Comparison of ENCODE assay signal across 15 cellular contexts in the genomic region with DNA sequence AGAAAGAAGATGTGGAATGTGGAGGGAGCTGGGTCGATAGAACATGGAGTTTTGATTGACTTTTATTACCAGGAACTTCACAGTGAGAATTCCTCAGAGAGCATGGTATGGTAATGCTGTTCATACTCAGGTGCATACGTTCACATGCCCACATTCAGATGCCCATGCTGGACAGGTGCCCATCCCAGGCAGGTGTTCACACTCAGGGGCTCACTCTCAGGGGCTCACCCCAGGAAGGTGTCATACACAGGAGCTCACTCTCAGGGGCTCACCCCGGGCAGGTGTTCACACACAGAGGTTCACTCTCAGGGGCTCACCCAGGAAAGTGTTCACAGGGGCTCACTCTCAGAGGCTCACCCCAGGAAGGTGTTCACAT.
A peak's percentile ranks its signal among the peaks of the same experiment; 100 is the strongest.
DNase-seq lines count a peak whose midpoint lies in the region; ATAC-seq and TF ChIP-seq lines count a peak whose summit lies in the region.
"Had no signal": no experiment of that assay in that cellular context is flagged by ENCODE, and none has a peak within 500 bp of the region (broad histone marks: within the 10 kb centered on the region; RNA-seq: fewer than 3 reads in every experiment).

No MANE protein-coding gene starts in this region.

- H3K27ac Mint-ChIP-seq in stimulated activated naive CD8-positive, alpha-beta T cell treated with anti-CD3 and anti-CD28 coated beads, Interleukin-15, amount 100 ng/mL, for 72 hours = no peak overlapping the region
- H3K27ac Mint-ChIP-seq in progenitor cell of endocrine pancreas = peak overlapping the region; percentile 80
- no peak overlapping the region for H3K27ac Mint-ChIP-seq in T-helper 2 cell treated with Interferon-gamma antibody and Interleukin-4, amounts not matched to agents 5 μg/mL and 100 μg/mL, for 36 hours
- H3K27ac Mint-ChIP-seq: CD4-positive, alpha-beta T cell; HFFc6 had no signal

- H3K4me1 Mint-ChIP-seq in stimulated activated naive CD8-positive, alpha-beta T cell treated with anti-CD3 and anti-CD28 coated beads, Interleukin-15, amount 100 ng/mL, for 72 hours = no peaks in the 10 kb centered on the region
- H3K4me1 Mint-ChIP-seq in progenitor cell of endocrine pancreas (ENCODE audit: low read depth) = peaks cover 24% of the 10 kb centered on the region
- H3K4me1 Mint-ChIP-seq in T-helper 2 cell treated with Interferon-gamma antibody and Interleukin-4, amounts not matched to agents 5 μg/mL and 100 μg/mL, for 36 hours (ENCODE audit: low read depth) = no peaks in the 10 kb centered on the region
- H3K4me1 Mint-ChIP-seq: IgD-negative memory B cell had no signal

- no peak for TF ChIP-seq CTCF in progenitor cell of endocrine pancreas (IDR thresholded peaks at IDR 0.05; ENCODE audit: unreplicated experiment)

- ATAC-seq in stimulated activated naive CD8-positive, alpha-beta T cell treated with anti-CD3 and anti-CD28 coated beads, Interleukin-15, Interleukin-2, amounts not matched to agents 100 U/mL and 50 U/mL, for 24 hours = peak; percentile 28
- no peak for ATAC-seq in stimulated activated naive CD8-positive, alpha-beta T cell treated with anti-CD3 and anti-CD28 coated beads, Interleukin-15, amount 100 ng/mL, for 72 hours

- no peak for DNase-seq in stimulated activated naive CD8-positive, alpha-beta T cell treated with anti-CD3 and anti-CD28 coated beads, Interleukin-15, Interleukin-2, amounts not matched to agents 100 U/mL and 50 U/mL, for 24 hours
- DNase-seq in stimulated activated naive CD8-positive, alpha-beta T cell treated with anti-CD3 and anti-CD28 coated beads, Interleukin-15, amount 100 ng/mL, for 72 hours = no peak
- DNase-seq in OCI-M1 (lab: John Stamatoyannopoulos, UW) (peak; percentile 42), progenitor cell of endocrine pancreas (ENCODE audit: low spot score, unreplicated experiment) (no peak), NCI-H1694 (lab: John Stamatoyannopoulos, UW) (no peak), occipital lobe (lab: John Stamatoyannopoulos, UW) (no peak)
- DNase-seq in T-helper 2 cell treated with Interferon-gamma antibody and Interleukin-4, amounts not matched to agents 5 μg/mL and 100 μg/mL, for 36 hours (ENCODE audit: low spot score) = no peak
- DNase-seq: 8988T; AML-193; C1 segment of cervical spinal cord; CD4-positive, alpha-beta T cell; DMS79; HCEC 1CT; HFFc6 had no signal

- H3K4me3 Mint-ChIP-seq in stimulated activated naive CD8-positive, alpha-beta T cell treated with anti-CD3 and anti-CD28 coated beads, Interleukin-15, amount 100 ng/mL, for 72 hours = no peak overlapping the region
- no peak overlapping the region for H3K4me3 Mint-ChIP-seq in progenitor cell of endocrine pancreas (ENCODE audit: low read depth)
- no peak overlapping the region for H3K4me3 Mint-ChIP-seq in T-helper 2 cell treated with Interferon-gamma antibody and Interleukin-4, amounts not matched to agents 5 μg/mL and 100 μg/mL, for 36 hours
- H3K4me3 Mint-ChIP-seq: CD4-positive, alpha-beta T cell; HFFc6; IgD-negative memory B cell had no signal

- peaks cover 18% of the 10 kb centered on the region for H3K27me3 Mint-ChIP-seq in stimulated activated naive CD8-positive, alpha-beta T cell treated with anti-CD3 and anti-CD28 coated beads, Interleukin-15, amount 100 ng/mL, for 72 hours
- peaks cover 15% of the 10 kb centered on the region for H3K27me3 Mint-ChIP-seq in progenitor cell of endocrine pancreas
- H3K27me3 Mint-ChIP-seq in T-helper 2 cell treated with Interferon-gamma antibody and Interleukin-4, amounts not matched to agents 5 μg/mL and 100 μg/mL, for 36 hours (ENCODE audit: low read depth) = no peaks in the 10 kb centered on the region

- no peaks in the 10 kb centered on the region for H3K9me3 Mint-ChIP-seq in stimulated activated naive CD8-positive, alpha-beta T cell treated with anti-CD3 and anti-CD28 coated beads, Interleukin-15, amount 100 ng/mL, for 72 hours
- peaks cover 4% of the 10 kb centered on the region for H3K9me3 Mint-ChIP-seq in progenitor cell of endocrine pancreas (ENCODE audit: low read depth)
- no peaks in the 10 kb centered on the region for H3K9me3 Mint-ChIP-seq in T-helper 2 cell treated with Interferon-gamma antibody and Interleukin-4, amounts not matched to agents 5 μg/mL and 100 μg/mL, for 36 hours
- H3K9me3 Mint-ChIP-seq: CD4-positive, alpha-beta T cell had no signal

- no peaks in the 10 kb centered on the region for H3K36me3 Mint-ChIP-seq in progenitor cell of endocrine pancreas (ENCODE audit: insufficient read depth)
- no peaks in the 10 kb centered on the region for H3K36me3 Mint-ChIP-seq in T-helper 2 cell treated with Interferon-gamma antibody and Interleukin-4, amounts not matched to agents 5 μg/mL and 100 μg/mL, for 36 hours (ENCODE audit: low read depth)
